Comparison of ENCODE assay signal across 1 cellular context in genomic region chr12:41190360-41190759, GRCh38.
TF ChIP-seq lines count a peak whose summit lies in the region.

No MANE protein-coding gene starts in this region.

TF ChIP-seq in WTC11, 78 proteins besides CTCF, POLR2A, EP300 and RAD21 (continued from another document):
- no peak for TF ChIP-seq PRDM15 (CRISPR knock-in tag; IDR thresholded peaks at IDR 0.05)
- TF ChIP-seq RORB (CRISPR knock-in tag; IDR thresholded peaks at IDR 0.05) = no peak
- TF ChIP-seq ZNF423 (CRISPR knock-in tag; IDR thresholded peaks at IDR 0.05) = no peak
- no peak for TF ChIP-seq USF2 (CRISPR knock-in tag; IDR thresholded peaks at IDR 0.05)
- no peak for TF ChIP-seq JAZF1 (CRISPR knock-in tag; IDR thresholded peaks at IDR 0.05)
- no peak for TF ChIP-seq STAT6 (CRISPR knock-in tag; conservative IDR thresholded peaks at IDR 0.05; ENCODE audit: low read depth)
- no peak for TF ChIP-seq HMGA2 (CRISPR knock-in tag; IDR thresholded peaks at IDR 0.05)
- no peak for TF ChIP-seq PREB (CRISPR knock-in tag; IDR thresholded peaks at IDR 0.05; ENCODE audit: borderline replicate concordance)
- TF ChIP-seq KAT7 (CRISPR knock-in tag; IDR thresholded peaks at IDR 0.05; ENCODE audit: borderline replicate concordance) = no peak
- TF ChIP-seq ELF4 (CRISPR knock-in tag; IDR thresholded peaks at IDR 0.05; ENCODE audit: low read depth) = no peak
TF ChIP-seq in WTC11: peak in this region for 0.
